9 cellular contexts compared by ENCODE assay signal in the genomic region with DNA sequence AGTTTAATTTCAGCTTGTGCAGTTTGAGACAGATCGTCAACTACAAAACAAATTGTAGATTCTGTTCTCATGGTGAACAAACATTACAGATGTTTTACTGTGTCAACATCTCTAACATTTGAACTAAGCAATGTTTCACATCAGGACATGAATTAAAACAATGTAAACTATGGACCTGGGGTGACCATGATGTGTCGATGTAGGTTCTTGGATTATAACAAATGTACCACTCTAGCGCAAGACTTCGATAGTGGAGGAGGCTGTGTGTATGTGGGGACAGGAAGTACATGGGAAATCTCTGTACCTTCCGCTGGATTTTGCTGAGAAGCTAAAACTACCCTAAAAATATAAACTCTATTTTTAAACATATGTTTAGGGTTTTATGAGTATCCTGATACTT. TPM values are rescaled to one million over a fixed set of nuclear protein-coding genes. Genes with fewer than 3 reads are reported as not detected.
A peak's percentile ranks its signal among the peaks of the same experiment; 100 is the strongest.
DNase-seq lines count a peak whose midpoint lies in the region; ATAC-seq and TF ChIP-seq lines count a peak whose summit lies in the region.
"Had no signal": no experiment of that assay in that cellular context is flagged by ENCODE, and none has a peak within 500 bp of the region (broad histone marks: within the 10 kb centered on the region; RNA-seq: fewer than 3 reads in every experiment).

No MANE protein-coding gene starts in this region.

- no peaks in the 10 kb centered on the region for H3K27me3 Mint-ChIP-seq in CD4-positive, alpha-beta T cell
- no peaks in the 10 kb centered on the region for H3K27me3 Mint-ChIP-seq in mesothelial cell of epicardium (ENCODE audit: low read depth)

- no peaks in the 10 kb centered on the region for H3K27me3 ChIP-seq in CD4-positive, alpha-beta T cell (ENCODE audit: control insufficient read depth, insufficient read depth, low read length)

- H3K4me1 Mint-ChIP-seq in CD4-positive, alpha-beta T cell (ENCODE audit: low read depth) = peaks cover 73% of the 10 kb centered on the region
- H3K4me1 Mint-ChIP-seq in mesothelial cell of epicardium = peaks cover 14% of the 10 kb centered on the region

- H3K27ac ChIP-seq in CD4-positive, alpha-beta T cell (ENCODE audit: low read depth, low read length) = peak overlapping the region; percentile 99

- in situ Hi-C loops in astrocyte of the spinal cord (cut with HindIII; ENCODE audit: low sequenced_read_pairs) = no loop called here

- DNase-seq in CD4-positive, alpha-beta T cell = peak in 2 of 10 experiments; percentile 20 to 22
- DNase-seq in astrocyte of the spinal cord (ENCODE audit: low read depth, low spot score) (peak; percentile 29), mesothelial cell of epicardium (ENCODE audit: low spot score in 2 of 2, unreplicated experiment in 2 of 2) (no peak), DMS 273 treated with DMSO at 0.1 percent for 48 hours (lab: John Stamatoyannopoulos, UW) (no peak), NCI-H510A treated with DMSO at 0.1 percent for 48 hours (lab: John Stamatoyannopoulos, UW) (no peak), activated gamma-delta T cell (lab: John Stamatoyannopoulos, UW) (no peak)
- DNase-seq: NCI-H2171 treated with DMSO at 0.1 percent for 48 hours had no signal

- CTCF ChIA-PET in CD4-positive, alpha-beta T cell (lab: Charles Lee) = interaction anchor here (0.6 to 1.2 kb wide), 4 partner anchors 9 to 18 kb away, joined by 3 to 5 read pairs (median 4); no protein-coding TSS in a partner anchor

- no peak for TF ChIP-seq CTCF in CD4-positive, alpha-beta T cell (IDR thresholded peaks at IDR 0.05)
- no peak for TF ChIP-seq CTCF in astrocyte of the spinal cord (IDR thresholded peaks at IDR 0.05; ENCODE audit: low read depth, low read length)
- TF ChIP-seq CTCF in mesothelial cell of epicardium (IDR thresholded peaks at IDR 0.05; ENCODE audit: unreplicated experiment) = no peak

- no peak overlapping the region for H3K4me3 ChIP-seq in astrocyte of the spinal cord (ENCODE audit: low read depth, low read length)

- POLR2A ChIA-PET in CD4-positive, alpha-beta T cell (lab: Charles Lee) = interaction anchor here (0.6 to 8.6 kb wide), 33 partner anchors 7 to 628 kb away, joined by 3 to 382 read pairs (median 5); a partner anchor contains a TSS

- ATAC-seq in CD4-positive, alpha-beta T cell (ENCODE audit: poor library complexity) = peak; percentile 53
- ATAC-seq in HG02938 (IDR thresholded peaks at IDR 0.05; ENCODE audit: unreplicated experiment) (peak; percentile 26), HG03460 (IDR thresholded peaks at IDR 0.05; ENCODE audit: unreplicated experiment) (no peak)

- H3K9me3 ChIP-seq in CD4-positive, alpha-beta T cell (ENCODE audit: control insufficient read depth, low read length) = no peaks in the 10 kb centered on the region

- no peaks in the 10 kb centered on the region for H3K9me3 Mint-ChIP-seq in CD4-positive, alpha-beta T cell
- no peaks in the 10 kb centered on the region for H3K9me3 Mint-ChIP-seq in mesothelial cell of epicardium

- peak overlapping the region; percentile 95 for H3K4me3 Mint-ChIP-seq in CD4-positive, alpha-beta T cell
- H3K4me3 Mint-ChIP-seq in mesothelial cell of epicardium = peak overlapping the region; percentile 74

- intact Hi-C loops in CD4-positive, alpha-beta T cell (cut with DNase I, micrococcal nuclease) = loop anchor here (1.0 to 5.0 kb wide), 7 partner anchors 10 to 86 kb away; a partner anchor contains a TSS

- H3K36me3 Mint-ChIP-seq in CD4-positive, alpha-beta T cell (ENCODE audit: low read depth) = peaks cover 47% of the 10 kb centered on the region
- H3K36me3 Mint-ChIP-seq in mesothelial cell of epicardium = no peaks in the 10 kb centered on the region

- H3K27ac Mint-ChIP-seq in CD4-positive, alpha-beta T cell = peak overlapping the region; percentile 95
- H3K27ac Mint-ChIP-seq in mesothelial cell of epicardium = no peak overlapping the region

RNA-seq across cellular contexts. Expression of a gene that starts 17.1 kb away (rescaled TPM):
- total RNA-seq in CD4-positive, alpha-beta T cell = 10 to 100 TPM; 48.4 to 48.6 TPM
- total RNA-seq in mesothelial cell of epicardium = 15.2 to 20.4 TPM (median 16.9 TPM) in 3 replicates
